In genomic region chrX:16957751-16958150, GRCh38 we compare ENCODE assay signal across 7 cellular contexts.
"Had no signal": no experiment of that assay in that cellular context is flagged by ENCODE, and none has a peak within 500 bp of the region (broad histone marks: within the 10 kb centered on the region; RNA-seq: fewer than 3 reads in every experiment).

No MANE protein-coding gene starts in this region.

- DNase-seq: GM23248, GOT3, HCEC 1CT, HFFc6 had no signal

- H2AFZ ChIP-seq: GM23248, GM23338 had no signal

- H3K4me2 ChIP-seq: GM23338 had no signal

- ATAC-seq: HCT116 had no signal

- H3K4me3 ChIP-seq: GM23248, GM23338, HAP-1 had no signal

- H3K27ac ChIP-seq: GM23248 had no signal

- H3K9me3 Mint-ChIP-seq: GM23338, HFFc6 had no signal

- H3K9me3 ChIP-seq: HAP-1 had no signal

- H3K4me3 Mint-ChIP-seq: GM23338, HFFc6 had no signal

- H3K9ac ChIP-seq: GM23248 had no signal

- H3K27ac Mint-ChIP-seq: GM23338, HFFc6 had no signal

- H3K36me3 ChIP-seq: HAP-1 had no signal
